Comparison of ENCODE assay signal across 21 cellular contexts in genomic region chr6:124699038-124699437, GRCh38.
DNase-seq lines count a peak whose midpoint lies in the region; ATAC-seq and TF ChIP-seq lines count a peak whose summit lies in the region.
"Had no signal": no experiment of that assay in that cellular context is flagged by ENCODE, and none has a peak within 500 bp of the region (broad histone marks: within the 10 kb centered on the region; RNA-seq: fewer than 3 reads in every experiment).

No MANE protein-coding gene starts in this region.

- H3K27ac Mint-ChIP-seq in GM23338 (no peak overlapping the region), endodermal cell (no peak overlapping the region), neural crest cell (ENCODE audit: unreplicated experiment) (peak overlapping the region; percentile 15)
- H3K27ac Mint-ChIP-seq: B cell; CD14-positive monocyte; IgD-negative memory B cell; T-helper 1 cell treated with Interleukin-12 subunit alpha and Interleukin-12 subunit beta and Interleukin-4 antibody, amounts not matched to agents 30 μg/mL and 1 μg/mL, for 36 hours had no signal

- no peak overlapping the region for H3K9ac ChIP-seq in endodermal cell (ENCODE audit: extremely low read depth, low read length, poor library complexity, severe bottlenecking)
- H3K9ac ChIP-seq: GM23248 had no signal

- 94 to 96% methylated on average over 2 of the region's 2 CpGs for WGBS in endodermal cell (ENCODE audit: insufficient coverage in 1 of 2, insufficient read length in 1 of 2), 2 experiments

- H3K4me1 ChIP-seq in GM23338 (ENCODE audit: insufficient read depth), result peaks cover 4% of the 10 kb centered on the region; the same call in 1 of the 2 replicates
- no peaks in the 10 kb centered on the region for H3K4me1 ChIP-seq in endodermal cell (ENCODE audit: control insufficient read depth, insufficient read depth, low read length)
- H3K4me1 ChIP-seq: A549 had no signal

- H3K4me3 ChIP-seq in GM23338, result no peak overlapping the region
- no peak overlapping the region for H3K4me3 ChIP-seq in endodermal cell (ENCODE audit: low read length)
- H3K4me3 ChIP-seq: A549, GM23248 had no signal

- H4K20me1 ChIP-seq in GM23338 (replicated peaks; ENCODE audit: insufficient read depth), result no peaks in the 10 kb centered on the region

- no peaks in the 10 kb centered on the region for H3K9me3 ChIP-seq in endodermal cell (ENCODE audit: control insufficient read depth, low read length)
- H3K9me3 ChIP-seq: A549 had no signal

- H3K4me3 Mint-ChIP-seq in GM23338, result no peak overlapping the region
- no peak overlapping the region for H3K4me3 Mint-ChIP-seq in endodermal cell
- no peak overlapping the region for H3K4me3 Mint-ChIP-seq in neural crest cell
- H3K4me3 Mint-ChIP-seq: B cell; CD14-positive monocyte; IgD-negative memory B cell; T-helper 1 cell treated with Interleukin-12 subunit alpha and Interleukin-12 subunit beta and Interleukin-4 antibody, amounts not matched to agents 30 μg/mL and 1 μg/mL, for 36 hours had no signal

- no peaks in the 10 kb centered on the region for H3K27me3 Mint-ChIP-seq in GM23338 (ENCODE audit: insufficient read depth, low read depth, poor library complexity)
- no peaks in the 10 kb centered on the region for H3K27me3 Mint-ChIP-seq in endodermal cell (ENCODE audit: insufficient read depth)
- H3K27me3 Mint-ChIP-seq in neural crest cell (ENCODE audit: low read depth), result no peaks in the 10 kb centered on the region
- H3K27me3 Mint-ChIP-seq: B cell, IgD-negative memory B cell had no signal

- H3F3A ChIP-seq in GM23338 (replicated peaks; ENCODE audit: low read depth), result no peaks in the 10 kb centered on the region

- 0 out of 2 replicates have a peak overlapping the region, but pooled peaks have one; percentile 23 for H2AFZ ChIP-seq in GM23338
- H2AFZ ChIP-seq: GM23248 had no signal

- H3K36me3 Mint-ChIP-seq in GM23338 (ENCODE audit: low read depth), result no peaks in the 10 kb centered on the region
- no peaks in the 10 kb centered on the region for H3K36me3 Mint-ChIP-seq in endodermal cell (ENCODE audit: low read depth)
- no peaks in the 10 kb centered on the region for H3K36me3 Mint-ChIP-seq in neural crest cell (ENCODE audit: low read depth)
- H3K36me3 Mint-ChIP-seq: CD14-positive monocyte, IgD-negative memory B cell had no signal

- H3K27ac ChIP-seq in GM23338 (ENCODE audit: low read depth) (no peak overlapping the region), endodermal cell (ENCODE audit: low read depth, low read length) (no peak overlapping the region)
- H3K27ac ChIP-seq: A549, GM23248 had no signal

- no peak overlapping the region for H3K4me2 ChIP-seq in GM23338
- H3K4me2 ChIP-seq: A549 had no signal

- H3K9me3 Mint-ChIP-seq in GM23338, result no peaks in the 10 kb centered on the region
- no peaks in the 10 kb centered on the region for H3K9me3 Mint-ChIP-seq in endodermal cell
- H3K9me3 Mint-ChIP-seq in neural crest cell, result no peaks in the 10 kb centered on the region
- H3K9me3 Mint-ChIP-seq: T-helper 1 cell treated with Interleukin-12 subunit alpha and Interleukin-12 subunit beta and Interleukin-4 antibody, amounts not matched to agents 30 μg/mL and 1 μg/mL, for 36 hours had no signal

- H3K36me3 ChIP-seq in GM23338 (ENCODE audit: insufficient read depth), result no peaks in the 10 kb centered on the region
- H3K36me3 ChIP-seq in endodermal cell (ENCODE audit: control insufficient read depth, insufficient read depth, low read length), result no peaks in the 10 kb centered on the region

- H3K9me2 ChIP-seq in GM23338 (ENCODE audit: insufficient read depth), result 0 out of 2 replicates have a peak, but pooled peaks cover 6% of the 10 kb centered on the region

- H3K79me2 ChIP-seq in GM23338 (replicated peaks; ENCODE audit: insufficient read depth), result no peaks in the 10 kb centered on the region

- TF ChIP-seq CTCF in GM23338 (conservative IDR thresholded peaks at IDR 0.05; ENCODE audit: low read depth in 2 of 2) (peak; percentile 16 to 37; a peak in 3 of 4 replicates), endodermal cell (conservative IDR thresholded peaks at IDR 0.05) (peak; percentile 21), neural crest cell (conservative IDR thresholded peaks at IDR 0.05) (no peak)

- peaks cover 6% of the 10 kb centered on the region; the same call in 2 of the 3 replicates for H3K4me1 Mint-ChIP-seq in GM23338
- no peaks in the 10 kb centered on the region for H3K4me1 Mint-ChIP-seq in endodermal cell
- H3K4me1 Mint-ChIP-seq in neural crest cell, result peaks cover 4% of the 10 kb centered on the region
- H3K4me1 Mint-ChIP-seq: B cell, CD14-positive monocyte, IgD-negative memory B cell had no signal

- peak; percentile 64; the same call in 2 of the 3 replicates for ATAC-seq in GM23338
- ATAC-seq in HG03460 (IDR thresholded peaks at IDR 0.05; ENCODE audit: unreplicated experiment), result no peak
- ATAC-seq: A549, HCT116, Right ventricle myocardium inferior had no signal

- H3K27me3 ChIP-seq in GM23338 (ENCODE audit: insufficient read depth), result no peaks in the 10 kb centered on the region
- no peaks in the 10 kb centered on the region for H3K27me3 ChIP-seq in endodermal cell (ENCODE audit: control insufficient read depth, insufficient read depth, low read length, poor library complexity, severe bottlenecking)

- DNase-seq in GM23338 (ENCODE audit: low spot score) (peak; percentile 45), NCI-H69 (lab: John Stamatoyannopoulos, UW) (peak; percentile 54), endodermal cell (peak; percentile 58), neural crest cell (ENCODE audit: low read depth, low spot score) (no peak), SIG-M5 treated with dmso at 0.1 percent for 504 hours (lab: John Stamatoyannopoulos, UW; ENCODE audit: unreplicated experiment) (no peak), HuH-7 (ENCODE audit: low spot score) (no peak)
- DNase-seq: GF-D8, GM23248, Kasumi-1, NCI-H1694 treated with DMSO at 0.1 percent for 48 hours, NCI-H2081 treated with DMSO at 0.1 percent for 48 hours, NCI-H510A, NCI-H748 treated with DMSO at 0.1 percent for 48 hours had no signal

TF ChIP-seq in GM23338, 12 proteins besides CTCF, POLR2A, EP300 and RAD21:
- TF ChIP-seq STAT1 (IDR thresholded peaks at IDR 0.05; ENCODE audit: unreplicated experiment), result no peak

Comparison
In these comparisons a context has a peak if more than half of its experiments do, and no peak if none do; other contexts are left out.
1. DNase-seq: peak in GM23338 (single experiment), NCI-H69 (single experiment) and endodermal cell (single experiment); none in neural crest cell (single experiment), SIG-M5 treated with dmso at 0.1 percent for 504 hours (single experiment) and HuH-7 (single experiment).